ENCODE assay signal across 1 cellular context in the genomic region with DNA sequence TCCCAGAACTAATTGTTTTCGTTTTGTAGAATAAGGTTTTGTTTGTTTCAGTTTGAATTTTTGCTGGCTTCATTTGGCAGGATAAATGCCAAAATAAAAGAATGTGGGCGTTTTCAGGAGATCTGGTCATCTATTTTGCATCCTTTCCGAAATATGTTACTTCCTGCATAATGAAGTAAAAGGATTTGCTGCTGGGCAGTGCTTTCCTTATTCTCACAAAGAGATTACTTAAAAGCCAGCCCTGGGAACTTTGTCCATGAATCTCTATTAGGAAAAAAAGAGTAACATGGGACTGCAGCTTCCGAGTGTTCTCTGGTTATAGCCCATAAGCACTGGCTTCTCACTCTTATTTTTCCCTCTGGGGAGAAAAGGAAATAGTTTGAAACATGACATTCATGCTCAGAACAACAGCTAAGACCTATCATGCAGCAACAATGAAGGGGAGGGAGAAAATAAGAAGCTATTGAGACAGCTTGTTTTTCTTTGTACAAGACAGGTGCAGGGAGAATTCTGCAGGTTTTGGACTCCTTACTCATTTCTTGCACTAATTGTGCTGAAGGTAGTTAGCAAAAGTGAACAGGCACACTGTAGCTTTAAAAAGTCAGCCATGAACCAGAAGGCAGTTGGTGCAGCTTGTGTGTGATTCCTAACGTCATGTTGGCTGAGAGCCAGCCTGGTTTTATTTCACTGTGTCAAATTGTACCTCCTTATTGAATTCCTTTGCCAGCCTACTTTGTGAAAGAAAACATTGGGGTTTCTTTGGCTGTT.
TF ChIP-seq lines count a peak whose summit lies in the region.

TSS of gene SAMD13 (plus strand) at position 718 of the 768 bp plus-strand sequence. CDS start 1,527 bp downstream, outside the sequence.

TF ChIP-seq in IMR-90, 13 proteins besides CTCF, POLR2A, EP300 and RAD21:
- TF ChIP-seq SMC3 (IDR thresholded peaks at IDR 0.05; ENCODE audit: low read depth, low read length) (no peak), BHLHE40 (IDR thresholded peaks at IDR 0.05; ENCODE audit: low read depth, low read length) (no peak), CEBPB (IDR thresholded peaks at IDR 0.05; ENCODE audit: low read depth, low read length) (no peak), MAZ (IDR thresholded peaks at IDR 0.05; ENCODE audit: borderline replicate concordance, low read depth, low read length) (no peak), MAFK (IDR thresholded peaks at IDR 0.05; ENCODE audit: low read depth, low read length) (no peak)
